Comparison of ENCODE assay signal across 14 cellular contexts in genomic region chr3:142958707-142959106, GRCh38. TPM values are rescaled to one million over a fixed set of nuclear protein-coding genes. Genes with fewer than 3 reads are reported as not detected.
DNase-seq lines count a peak whose midpoint lies in the region; ATAC-seq, FAIRE-seq and TF ChIP-seq lines count a peak whose summit lies in the region.
"Had no signal": no experiment of that assay in that cellular context is flagged by ENCODE, and none has a peak within 500 bp of the region (broad histone marks: within the 10 kb centered on the region; RNA-seq: fewer than 3 reads in every experiment).

No MANE protein-coding gene starts in this region.

- WGBS in small intestine, 3 donors = 44 to 64% (median 46%) methylated on average over 6 of the region's 6 CpGs

- peaks cover 4% of the 10 kb centered on the region; the same call in 1 of the 2 replicates for H3K4me1 ChIP-seq in Panc1 (ENCODE audit: control insufficient read depth, insufficient read depth, low read length)
- H3K4me1 ChIP-seq in small intestine (ENCODE audit: control insufficient read depth in 2 of 2, insufficient read depth in 1 of 2, low read depth in 1 of 2, low read length in 1 of 2) = no peaks in the 10 kb centered on the region

- peaks cover 15% of the 10 kb centered on the region for H3K27me3 ChIP-seq in Panc1 (ENCODE audit: control insufficient read depth, insufficient read depth, low read length)
- peaks cover 15 to 16% of the 10 kb centered on the region in 2 donors for H3K27me3 ChIP-seq in small intestine (ENCODE audit: control insufficient read depth in 2 of 2, insufficient read depth in 2 of 2, low read length in 2 of 2)

- BruUV-seq in Panc1 (replicated peaks; lab: Mats Ljungman, UMichigan) = no TSS peak

- CTCF ChIA-PET in Panc1 (lab: Charles Lee) = interaction anchor here (0.6 kb wide), 1 partner anchor 47 kb away, joined by 5 read pairs; no protein-coding TSS in a partner anchor

- in situ Hi-C loops in Panc1 (cut with HindIII; ENCODE audit: low pct_unique_long_range_greater_than_20kb, low sequenced_read_pairs) = no loop called here

- TF ChIP-seq CTCF in Panc1 (IDR thresholded peaks at IDR 0.05) (no peak), fibroblast of mammary gland (conservative IDR thresholded peaks at IDR 0.05; ENCODE audit: control insufficient read depth, insufficient read depth, low read depth, low read length) (no peak)

- H3K4me3 ChIP-seq in Panc1 (ENCODE audit: low read depth in 2 of 2, low read length in 2 of 2) (no peak overlapping the region), fibroblast of mammary gland (ENCODE audit: control insufficient read depth, low read depth, low read length) (no peak overlapping the region), small intestine (ENCODE audit: low read depth in 1 of 2, low read length in 2 of 2) (no peak overlapping the region)
- H3K4me3 ChIP-seq: upper lobe of left lung had no signal

- ATAC-seq in Panc1 = no peak
- no peak for ATAC-seq in HG02763 (IDR thresholded peaks at IDR 0.05; ENCODE audit: unreplicated experiment)
- ATAC-seq in HG02970 (IDR thresholded peaks at IDR 0.05; ENCODE audit: low FRiP score, unreplicated experiment) = no peak

- FAIRE-seq in small intestine (lab: Jason Lieb, UNC) = no peak

- POLR2A ChIA-PET in Panc1 (lab: Charles Lee) = no interaction called here

- intact Hi-C loops in Panc1 (cut with micrococcal nuclease; ENCODE audit: unreplicated experiment) = no loop called here

- no peak overlapping the region for H3K27ac ChIP-seq in Panc1 (ENCODE audit: low read length)
- no peak overlapping the region for H3K27ac ChIP-seq in small intestine (ENCODE audit: low read depth in 1 of 2, low read length in 1 of 2)
- H3K27ac ChIP-seq: KMS-11, upper lobe of left lung had no signal

- H3K36me3 ChIP-seq in Panc1 (ENCODE audit: control insufficient read depth, insufficient read depth, low read length) = no peaks in the 10 kb centered on the region
- H3K36me3 ChIP-seq in small intestine (ENCODE audit: control insufficient read depth in 2 of 2, insufficient read depth in 2 of 2, low read length in 2 of 2) = no peaks in the 10 kb centered on the region
- H3K36me3 ChIP-seq: upper lobe of left lung had no signal

- H3K9me3 ChIP-seq in Panc1 (ENCODE audit: control insufficient read depth, insufficient read depth, low read depth, low read length) = no peaks in the 10 kb centered on the region
- H3K9me3 ChIP-seq in small intestine (ENCODE audit: control insufficient read depth, low read depth) = no peaks in the 10 kb centered on the region
- H3K9me3 ChIP-seq: upper lobe of left lung had no signal

- peak; percentile 8 for DNase-seq in activated T-cell treated with anti-CD3 and anti-CD28 coated beads for 24 hours (ENCODE audit: low read depth)
- DNase-seq in activated T-cell treated with anti-CD3 and anti-CD28 coated beads, Interleukin-2, amount 50 U/mL, for 1 hour = no peak
- peak; percentile 17 for DNase-seq in Panc1 (ENCODE audit: low read depth, low spot score)
- peak; percentile 54 for DNase-seq in fibroblast of mammary gland (ENCODE audit: low read depth)
- peak; percentile 19 to 27 for DNase-seq in stimulated activated CD4-positive, alpha-beta T cell treated with anti-CD3 and anti-CD28 coated beads, Interleukin-2, amount 100 ng/mL, for 48 hours
- no peak for DNase-seq in small intestine
- DNase-seq: dermis blood vessel endothelial cell, NCI-H2227 treated with DMSO at 0.1 percent for 48 hours, SW 1271, upper lobe of left lung had no signal

RNA-seq across cellular contexts. Expression of gene PAQR9, which starts 4.8 kb away (rescaled TPM):
- 0.36 TPM for total RNA-seq in Panc1 (2021; ENCODE audit: unreplicated experiment)
- polyA plus RNA-seq in Panc1 (2012; ENCODE audit: insufficient read length) = 0.24 TPM
- not detected for polyA plus RNA-seq in small intestine
- total RNA-seq: dermis blood vessel endothelial cell, upper lobe of left lung had no signal
- polyA plus RNA-seq: BJ had no signal

RNA-seq across cellular contexts. Expression of gene U2SURP, which starts 42.7 kb away (rescaled TPM):
- total RNA-seq in Panc1 (2021; ENCODE audit: unreplicated experiment) = 135 TPM
- 38.6 TPM for polyA plus RNA-seq in Panc1 (2012; ENCODE audit: insufficient read length)
- 10 to 100 TPM; 20.0 to 30.9 (median 27.5) TPM for polyA plus RNA-seq in small intestine

Comparison
In these comparisons a context has a peak if more than half of its experiments do, and no peak if none do; other contexts are left out.
1. DNase-seq: peak in activated T-cell treated with anti-CD3 and anti-CD28 coated beads for 24 hours (single experiment), Panc1 (single experiment), fibroblast of mammary gland (single experiment) and stimulated activated CD4-positive, alpha-beta T cell treated with anti-CD3 and anti-CD28 coated beads, Interleukin-2, amount 100 ng/mL, for 48 hours (2 of 2); none in activated T-cell treated with anti-CD3 and anti-CD28 coated beads, Interleukin-2, amount 50 U/mL, for 1 hour (single experiment) and small intestine (single experiment).